ENCODE assay signal across 15 cellular contexts in genomic region chr2:150142561-150142960, GRCh38.
DNase-seq lines count a peak whose midpoint lies in the region; ATAC-seq, FAIRE-seq and TF ChIP-seq lines count a peak whose summit lies in the region.
"Had no signal": no experiment of that assay in that cellular context is flagged by ENCODE, and none has a peak within 500 bp of the region (broad histone marks: within the 10 kb centered on the region; RNA-seq: fewer than 3 reads in every experiment).

No MANE protein-coding gene starts in this region.

- peaks cover 62% of the 10 kb centered on the region for H3K4me1 ChIP-seq in PC-3 (ENCODE audit: insufficient read depth, low read length)
- no peaks in the 10 kb centered on the region for H3K4me1 ChIP-seq in prostate gland (replicated peaks)

- H3K36me3 Mint-ChIP-seq in activated CD4-positive, alpha-beta memory T cell treated with anti-CD3 and anti-CD28 coated beads, Interleukin-2, amount 10 ng/mL, durations not matched to agents 7 days and 5 days (ENCODE audit: low read depth) = no peaks in the 10 kb centered on the region

- H3K9me2 ChIP-seq in PC-3 (replicated peaks; ENCODE audit: low read length) = no peaks in the 10 kb centered on the region

- H3K27ac Mint-ChIP-seq in activated CD4-positive, alpha-beta memory T cell treated with anti-CD3 and anti-CD28 coated beads, Interleukin-2, amount 10 ng/mL, durations not matched to agents 7 days and 5 days = no peak overlapping the region
- H3K27ac Mint-ChIP-seq: activated T-helper 2 cell treated with anti-CD3 and anti-CD28 coated beads, Interferon-gamma antibody, Interleukin-2, Interleukin-4, amounts not matched to agents 10 μg/mL and 5 μg/mL and 100 μg/mL, durations not matched to agents 14 hours and 24 hours and 36 hours had no signal

- CTCF ChIA-PET in PC-3 (lab: Charles Lee) = interaction anchor here (0.5 kb wide), 1 partner anchor 32 kb away, joined by 3 read pairs; no protein-coding TSS in a partner anchor
- CTCF ChIA-PET in activated CD4-positive, alpha-beta memory T cell treated with anti-CD3 and anti-CD28 coated beads, Interleukin-2, amount 10 ng/mL, durations not matched to agents 7 days and 5 days (lab: Charles Lee) = no interaction called here

- no peak for FAIRE-seq in bronchial epithelial cell (lab: Jason Lieb, UNC)

- H3K9me3 Mint-ChIP-seq in activated CD4-positive, alpha-beta memory T cell treated with anti-CD3 and anti-CD28 coated beads, Interleukin-2, amount 10 ng/mL, durations not matched to agents 7 days and 5 days = peaks cover 17% of the 10 kb centered on the region

- H3K27me3 Mint-ChIP-seq in activated CD4-positive, alpha-beta memory T cell treated with anti-CD3 and anti-CD28 coated beads, Interleukin-2, amount 10 ng/mL, durations not matched to agents 7 days and 5 days = no peaks in the 10 kb centered on the region

- no peak overlapping the region for H2AFZ ChIP-seq in PC-3 (ENCODE audit: low read length)

- TF ChIP-seq POLR2A in prostate gland (IDR thresholded peaks at IDR 0.05) = no peak

- H4K20me1 ChIP-seq in PC-3 (ENCODE audit: low read length) = no peaks in the 10 kb centered on the region

- DNase-seq in Daoy (ENCODE audit: low read depth) = peak; percentile 65
- peak; percentile 96 for DNase-seq in PC-3
- peak; percentile 98 for DNase-seq in bronchial epithelial cell (ENCODE audit: low read depth)
- peak; percentile 87 for DNase-seq in iris pigment epithelial cell (ENCODE audit: low read depth)
- DNase-seq in prostate gland (ENCODE audit: low spot score) = no peak
- DNase-seq in activated CD4-positive, alpha-beta memory T cell treated with anti-CD3 and anti-CD28 coated beads, Interleukin-2, amount 10 ng/mL, durations not matched to agents 7 days and 5 days = no peak
- DNase-seq in HuH-7 (ENCODE audit: low spot score) = no peak
- no peak for DNase-seq in NAMALWA (ENCODE audit: low spot score)
- DNase-seq: activated CD4-positive, alpha-beta T cell treated with anti-CD3 and anti-CD28 coated beads, Interleukin-2, amount 50 U/mL, for 48 hours; NCI-H2029 treated with DMSO at 0.1 percent for 48 hours; NCI-H748 treated with DMSO at 0.1 percent for 48 hours; posterior cingulate gyrus; Right ventricle myocardium superior; T1000 had no signal

- peaks cover 10% of the 10 kb centered on the region for H3F3A ChIP-seq in PC-3 (ENCODE audit: low read length, unreplicated experiment)

- no peaks in the 10 kb centered on the region for H3K27me3 ChIP-seq in PC-3 (ENCODE audit: low read length)
- no peaks in the 10 kb centered on the region for H3K27me3 ChIP-seq in bronchial epithelial cell (ENCODE audit: control insufficient read depth, insufficient read depth, low read length)
- H3K27me3 ChIP-seq in prostate gland (replicated peaks; ENCODE audit: insufficient read depth) = no peaks in the 10 kb centered on the region

- H3K36me3 ChIP-seq in PC-3 (ENCODE audit: low read depth, low read length) (peaks cover 21% of the 10 kb centered on the region), bronchial epithelial cell (ENCODE audit: control insufficient read depth, insufficient read depth, low read length) (no peaks in the 10 kb centered on the region), prostate gland (no peaks in the 10 kb centered on the region)

- H3K9ac ChIP-seq in PC-3 (ENCODE audit: low read length) = peak overlapping the region; percentile 82

- intact Hi-C loops in PC-3 (cut with micrococcal nuclease) (loop anchor here (1.0 to 2.0 kb wide), 2 partner anchors 24 to 154 kb away; no protein-coding TSS in a partner anchor), prostate gland (cut with DNase I) (no loop called here)

- no peaks in the 10 kb centered on the region for H3K4me1 Mint-ChIP-seq in activated CD4-positive, alpha-beta memory T cell treated with anti-CD3 and anti-CD28 coated beads, Interleukin-2, amount 10 ng/mL, durations not matched to agents 7 days and 5 days

- H3K4me3 ChIP-seq in PC-3 (ENCODE audit: low read length) (peak overlapping the region; percentile 28; the same call in 1 of the 2 replicates), bronchial epithelial cell (ENCODE audit: low read depth, low read length) (no peak overlapping the region), prostate gland (no peak overlapping the region)

- no TSS peak for BruUV-seq in PC-3 (replicated peaks; lab: Mats Ljungman, UMichigan)

- POLR2A ChIA-PET in PC-3 (lab: Charles Lee; ENCODE audit: unreplicated experiment) = interaction anchor here (0.6 to 0.9 kb wide), 2 partner anchors 132 to 241 kb away, joined by 4 read pairs; no protein-coding TSS in a partner anchor
- POLR2A ChIA-PET in activated CD4-positive, alpha-beta memory T cell treated with anti-CD3 and anti-CD28 coated beads, Interleukin-2, amount 10 ng/mL, durations not matched to agents 7 days and 5 days (lab: Charles Lee) = no interaction called here

- H3K79me2 ChIP-seq in PC-3 (ENCODE audit: low read length) = no peaks in the 10 kb centered on the region

- TF ChIP-seq CTCF in PC-3 (conservative IDR thresholded peaks at IDR 0.05; ENCODE audit: low read depth, low read length) = no peak
- TF ChIP-seq CTCF in bronchial epithelial cell (IDR thresholded peaks at IDR 0.05; ENCODE audit: insufficient read depth, low read length, severe bottlenecking) = no peak
- no peak for TF ChIP-seq CTCF in prostate gland (IDR thresholded peaks at IDR 0.05)

- WGBS in prostate gland = 100% methylated on average over 1 of the region's 1 CpG

- ATAC-seq in PC-3 = peak; percentile 60

- H3K27ac ChIP-seq in PC-3 (ENCODE audit: low read length) = peak overlapping the region; percentile 98
- no peak overlapping the region for H3K27ac ChIP-seq in prostate gland

- H3K4me3 Mint-ChIP-seq in activated CD4-positive, alpha-beta memory T cell treated with anti-CD3 and anti-CD28 coated beads, Interleukin-2, amount 10 ng/mL, durations not matched to agents 7 days and 5 days = no peak overlapping the region

- H3K9me3 ChIP-seq in PC-3 (ENCODE audit: low read length) = peaks cover 20% of the 10 kb centered on the region
- no peaks in the 10 kb centered on the region for H3K9me3 ChIP-seq in prostate gland

- H3K4me2 ChIP-seq in PC-3 (ENCODE audit: low read length) = peak overlapping the region; percentile 71

Comparison
In these comparisons a context has a peak if more than half of its experiments do, and no peak if none do; other contexts are left out.
1. DNase-seq: peak in Daoy (single experiment), PC-3 (single experiment), bronchial epithelial cell (single experiment) and iris pigment epithelial cell (single experiment); none in prostate gland (single experiment), activated CD4-positive, alpha-beta memory T cell treated with anti-CD3 and anti-CD28 coated beads, Interleukin-2, amount 10 ng/mL, durations not matched to agents 7 days and 5 days (single experiment), HuH-7 (single experiment) and NAMALWA (single experiment).